ENCODE assay signal across 10 cellular contexts in the genomic region with DNA sequence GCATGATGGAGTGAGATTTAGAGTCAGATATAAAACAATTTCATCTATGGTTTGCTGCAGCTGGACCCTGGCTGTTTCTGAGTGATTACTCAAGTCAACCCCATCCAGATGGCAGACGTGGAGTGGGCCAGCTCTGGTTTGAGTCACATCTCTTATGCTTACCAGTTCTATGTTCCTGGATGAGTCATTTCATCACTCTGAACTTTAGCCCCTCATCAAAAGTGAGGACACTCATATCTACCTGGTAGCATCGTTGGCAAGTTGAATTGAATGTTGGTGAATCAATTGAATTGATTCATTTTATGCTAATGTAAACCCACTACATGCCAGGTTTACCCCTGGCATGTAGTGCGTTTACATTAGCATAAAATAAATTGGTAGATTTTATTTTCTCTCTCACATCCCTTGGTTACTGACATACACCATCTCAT.
A peak's percentile ranks its signal among the peaks of the same experiment; 100 is the strongest.
DNase-seq lines count a peak whose midpoint lies in the region; ATAC-seq, FAIRE-seq and TF ChIP-seq lines count a peak whose summit lies in the region.
"Had no signal": no experiment of that assay in that cellular context is flagged by ENCODE, and none has a peak within 500 bp of the region (broad histone marks: within the 10 kb centered on the region; RNA-seq: fewer than 3 reads in every experiment).

No MANE protein-coding gene starts in this region.

- TF ChIP-seq RAD21 in GM12878 (IDR thresholded peaks at IDR 0.05; ENCODE audit: insufficient read depth, low read depth, low read length) = no peak

- TF ChIP-seq POLR2A in GM12878 (IDR thresholded peaks at IDR 0.05; ENCODE audit: low read depth, low read length) = no peak

- H3K27ac ChIP-seq in GM12878 (ENCODE audit: control insufficient read depth, insufficient read depth) = no peak overlapping the region

- intact Hi-C loops in GM12878 (cut with micrococcal nuclease; ENCODE audit: unreplicated experiment) = no loop called here

- H3K4me2 ChIP-seq in GM12878 (ENCODE audit: control insufficient read depth, insufficient read depth) = no peak overlapping the region

- no peaks in the 10 kb centered on the region for H4K20me1 ChIP-seq in GM12878 (ENCODE audit: control insufficient read depth, insufficient read depth)

- H3K36me3 ChIP-seq in GM12878 (ENCODE audit: control insufficient read depth in 2 of 2, insufficient read depth in 2 of 2, low read length in 1 of 2) (no peaks in the 10 kb centered on the region; a peak in 1 of 4 replicates), BE2C (no peaks in the 10 kb centered on the region)

- H3K4me1 ChIP-seq in GM12878 (ENCODE audit: control insufficient read depth, insufficient read depth, low read length) = no peaks in the 10 kb centered on the region
- H3K4me1 ChIP-seq in BE2C = no peaks in the 10 kb centered on the region

- WGBS in GM12878 (ENCODE audit: insufficient coverage, insufficient replicate concordance, low lambda C conversion rate, missing lambda C conversion rate) = 0% methylated on average over 3 of the region's 3 CpGs

- no peak for FAIRE-seq in GM12878 (lab: Jason Lieb, UNC)
- FAIRE-seq: GM19239 had no signal

- TF ChIP-seq CTCF in GM12878 (IDR thresholded peaks at IDR 0.05 in 2 of 3, conservative IDR thresholded peaks at IDR 0.05 in 1 of 3; ENCODE audit: control insufficient read depth in 2 of 3, extremely low read depth in 1 of 3, insufficient read depth in 1 of 3, low read depth in 3 of 3, low read length in 3 of 3) (no peak), BE2C (IDR thresholded peaks at IDR 0.05; ENCODE audit: low read depth, low read length) (no peak)

- peak; percentile 71 for ATAC-seq in GM18907 (IDR thresholded peaks at IDR 0.05; ENCODE audit: unreplicated experiment)
- peak; percentile 84 for ATAC-seq in HG03175 (IDR thresholded peaks at IDR 0.05; ENCODE audit: unreplicated experiment)
- ATAC-seq in GM12878 = peak; percentile 56

- H3K79me2 ChIP-seq in GM12878 (ENCODE audit: control insufficient read depth, insufficient read depth, low read length) = no peaks in the 10 kb centered on the region

- H3K9me3 ChIP-seq in GM12878 (replicated peaks; ENCODE audit: control insufficient read depth, insufficient read depth, low read length) (no peaks in the 10 kb centered on the region), BE2C (no peaks in the 10 kb centered on the region; the same call in 1 of the 2 replicates)

- no peak overlapping the region for H2AFZ ChIP-seq in GM12878 (ENCODE audit: control insufficient read depth, low read depth, low read length)

- BruUV-seq in GM12878 (replicated peaks; lab: Mats Ljungman, UMichigan) = no TSS peak

- peaks cover 0 to under 1% of the 10 kb centered on the region in 2 experiments; a peak in 2 of 4 replicates for H3K27me3 ChIP-seq in GM12878 (replicated peaks in 1 of 2; ENCODE audit: control insufficient read depth in 2 of 2, insufficient read depth in 2 of 2, low read length in 1 of 2)
- H3K27me3 ChIP-seq in BE2C = no peaks in the 10 kb centered on the region

- no peak overlapping the region for H3K4me3 ChIP-seq in GM12878
- H3K4me3 ChIP-seq in BE2C (ENCODE audit: low read depth, low read length) = no peak overlapping the region

- in situ Hi-C loops in GM12878 (cut with MboI) = no loop called here

- H3K9ac ChIP-seq in GM12878 (ENCODE audit: control insufficient read depth, insufficient read depth, low read length) = no peak overlapping the region

- CTCF ChIA-PET in GM12878 (lab: Yijun Ruan, JAX) = no interaction called here

- POLR2A ChIA-PET in GM12878 (lab: Charles Lee) = interaction anchor here (0.7 kb wide), 3 partner anchors 246 to 510 kb away, joined by 3 read pairs; no protein-coding TSS in a partner anchor

- RAD21 ChIA-PET in GM12878 (lab: Charles Lee; ENCODE audit: unreplicated experiment) = no interaction called here

- SMC1A ChIA-PET in GM12878 (lab: Charles Lee; ENCODE audit: uncharacterized antibody, unreplicated experiment) = no interaction called here

- no peak for DNase-seq in GM12878 (ENCODE audit: low read depth, low spot score)
- peak; percentile 12 for DNase-seq in renal cortical epithelial cell (ENCODE audit: low read depth)
- DNase-seq in activated effector memory CD4-positive, alpha-beta T cell treated with Interleukin-2 at 50 U/mL for 16 hours = no peak
- DNase-seq in activated CD4-positive, CD25-positive, alpha-beta regulatory T cell (lab: John Stamatoyannopoulos, UW) = no peak
- DNase-seq in NCI-H1694 (lab: John Stamatoyannopoulos, UW) = no peak
- no peak for DNase-seq in BE2C
- DNase-seq: NCI-H1417 treated with DMSO at 0.1 percent for 48 hours had no signal

- no peak for TF ChIP-seq EP300 in GM12878 (IDR thresholded peaks at IDR 0.05; ENCODE audit: borderline replicate concordance in 1 of 2, control insufficient read depth in 1 of 2, low read depth in 2 of 2, low read length in 2 of 2)

TF ChIP-seq in GM12878, 131 proteins besides CTCF, POLR2A, EP300 and RAD21:
- TF ChIP-seq DPF2 (IDR thresholded peaks at IDR 0.05) (no peak), FOXM1 (IDR thresholded peaks at IDR 0.05; ENCODE audit: low read depth, low read length) (no peak), RUNX3 (IDR thresholded peaks at IDR 0.05; ENCODE audit: low read length) (no peak), CREB1 (IDR thresholded peaks at IDR 0.05; ENCODE audit: low read depth) (no peak), CHD2 (IDR thresholded peaks at IDR 0.05; ENCODE audit: borderline replicate concordance, low read depth, low read length) (no peak), SMARCA5 (IDR thresholded peaks at IDR 0.05) (no peak), HDAC2 (IDR thresholded peaks at IDR 0.05) (no peak), BCL11A (IDR thresholded peaks at IDR 0.05; ENCODE audit: low read depth, low read length) (peak; percentile 37; the same call in 1 of the 2 replicates), SUPT20H (IDR thresholded peaks at IDR 0.05; ENCODE audit: borderline replicate concordance, control insufficient read depth, low read depth, low read length) (no peak), HDAC6 (IDR thresholded peaks at IDR 0.05; ENCODE audit: unreplicated experiment) (no peak), TCF12 (IDR thresholded peaks at IDR 0.05; ENCODE audit: low read depth, low read length) (peak; percentile 76; the same call in 1 of the 2 replicates), CBX3 (IDR thresholded peaks at IDR 0.05; ENCODE audit: borderline replicate concordance, low read depth) (no peak), GABPA (IDR thresholded peaks at IDR 0.05; ENCODE audit: low read depth) (no peak), IRF4 (IDR thresholded peaks at IDR 0.05; ENCODE audit: low read depth, low read length) (peak; percentile 77; the same call in 1 of the 2 replicates), EGR1 (IDR thresholded peaks at IDR 0.05; ENCODE audit: borderline replicate concordance in 1 of 2, low read depth in 2 of 2, low read length in 2 of 2) (no peak), EZH2 (IDR thresholded peaks at IDR 0.05; ENCODE audit: borderline replicate concordance, control insufficient read depth, low read depth, low read length) (no peak), JUNB (IDR thresholded peaks at IDR 0.05) (peak; percentile 69)
- TF ChIP-seq, protein P1, sequence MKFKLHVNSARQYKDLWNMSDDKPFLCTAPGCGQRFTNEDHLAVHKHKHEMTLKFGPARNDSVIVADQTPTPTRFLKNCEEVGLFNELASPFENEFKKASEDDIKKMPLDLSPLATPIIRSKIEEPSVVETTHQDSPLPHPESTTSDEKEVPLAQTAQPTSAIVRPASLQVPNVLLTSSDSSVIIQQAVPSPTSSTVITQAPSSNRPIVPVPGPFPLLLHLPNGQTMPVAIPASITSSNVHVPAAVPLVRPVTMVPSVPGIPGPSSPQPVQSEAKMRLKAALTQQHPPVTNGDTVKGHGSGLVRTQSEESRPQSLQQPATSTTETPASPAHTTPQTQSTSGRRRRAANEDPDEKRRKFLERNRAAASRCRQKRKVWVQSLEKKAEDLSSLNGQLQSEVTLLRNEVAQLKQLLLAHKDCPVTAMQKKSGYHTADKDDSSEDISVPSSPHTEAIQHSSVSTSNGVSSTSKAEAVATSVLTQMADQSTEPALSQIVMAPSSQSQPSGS (IDR thresholded peaks at IDR 0.05; ENCODE audit: low read length) = 0 out of 2 replicates have a peak, but pooled peaks have one; percentile 16
